21 cellular contexts compared by ENCODE assay signal in genomic region chr6:148294059-148294458, GRCh38.
"Had no signal": no experiment of that assay in that cellular context is flagged by ENCODE, and none has a peak within 500 bp of the region (broad histone marks: within the 10 kb centered on the region; RNA-seq: fewer than 3 reads in every experiment).

No MANE protein-coding gene starts in this region.

- H3K27me3 ChIP-seq: left lung, pancreas, tibial artery had no signal

- H3K27ac Mint-ChIP-seq: activated CD4-positive, alpha-beta memory T cell treated with anti-CD3 and anti-CD28 coated beads, Interleukin-2, amount 10 ng/mL, durations not matched to agents 7 days and 5 days; activated CD4-positive, alpha-beta T cell treated with anti-CD3 and anti-CD28 coated beads, Interleukin-2, amount 10 ng/mL, durations not matched to agents 24 days and 14 days; activated CD8-positive, alpha-beta memory T cell treated with anti-CD3 and anti-CD28 coated beads, Interleukin-2, amount 10 ng/mL, durations not matched to agents 7 days and 5 days; activated naive CD4-positive, alpha-beta T cell treated with anti-CD3 and anti-CD28 coated beads, Interleukin-2, amount 50 U/mL, for 24 hours; activated T-helper 1 cell treated with anti-CD3 and anti-CD28 coated beads, Interleukin-12 subunit alpha, Interleukin-12 subunit beta, Interleukin-2, Interleukin-4 antibody, amounts not matched to agents 30 ng/mL and 10 ng/mL and 1 ng/mL, durations not matched to agents 14 hours and 24 hours and 36 hours had no signal

- H3K9me3 Mint-ChIP-seq: activated CD4-positive, alpha-beta memory T cell treated with anti-CD3 and anti-CD28 coated beads, Interleukin-2, amount 10 ng/mL, durations not matched to agents 7 days and 5 days; activated CD4-positive, alpha-beta T cell treated with anti-CD3 and anti-CD28 coated beads, Interleukin-2, amount 10 ng/mL, durations not matched to agents 24 days and 14 days; activated naive CD4-positive, alpha-beta T cell treated with anti-CD3 and anti-CD28 coated beads, Interleukin-2, amount 50 U/mL, for 24 hours; activated T-helper 1 cell treated with anti-CD3 and anti-CD28 coated beads, Interleukin-12 subunit alpha, Interleukin-12 subunit beta, Interleukin-2, Interleukin-4 antibody, amounts not matched to agents 30 ng/mL and 10 ng/mL and 1 ng/mL, durations not matched to agents 14 hours and 24 hours and 36 hours; nephron had no signal

- H3K36me3 ChIP-seq: left lung, pancreas, tibial artery had no signal

- H3K4me1 Mint-ChIP-seq: activated CD4-positive, alpha-beta memory T cell treated with anti-CD3 and anti-CD28 coated beads, Interleukin-2, amount 10 ng/mL, durations not matched to agents 7 days and 5 days; activated CD4-positive, alpha-beta T cell treated with anti-CD3 and anti-CD28 coated beads, Interleukin-2, amount 10 ng/mL, durations not matched to agents 24 days and 14 days; activated CD8-positive, alpha-beta memory T cell treated with anti-CD3 and anti-CD28 coated beads, Interleukin-2, amount 10 ng/mL, durations not matched to agents 7 days and 5 days; activated naive CD4-positive, alpha-beta T cell treated with anti-CD3 and anti-CD28 coated beads, Interleukin-2, amount 50 U/mL, for 24 hours had no signal

- H3K36me3 Mint-ChIP-seq: activated CD8-positive, alpha-beta memory T cell treated with anti-CD3 and anti-CD28 coated beads, Interleukin-2, amount 10 ng/mL, durations not matched to agents 7 days and 5 days; activated naive CD4-positive, alpha-beta T cell treated with anti-CD3 and anti-CD28 coated beads, Interleukin-2, amount 50 U/mL, for 24 hours had no signal

- H3K27me3 Mint-ChIP-seq: activated CD4-positive, alpha-beta T cell treated with anti-CD3 and anti-CD28 coated beads, Interleukin-2, amount 10 ng/mL, durations not matched to agents 24 days and 14 days had no signal

- H3K27ac ChIP-seq: left lung, pancreas had no signal

- H3K4me3 Mint-ChIP-seq: activated CD4-positive, alpha-beta memory T cell treated with anti-CD3 and anti-CD28 coated beads, Interleukin-2, amount 10 ng/mL, durations not matched to agents 7 days and 5 days; activated CD4-positive, alpha-beta T cell treated with anti-CD3 and anti-CD28 coated beads, Interleukin-2, amount 10 ng/mL, durations not matched to agents 24 days and 14 days; activated CD8-positive, alpha-beta memory T cell treated with anti-CD3 and anti-CD28 coated beads, Interleukin-2, amount 10 ng/mL, durations not matched to agents 7 days and 5 days; activated naive CD4-positive, alpha-beta T cell treated with anti-CD3 and anti-CD28 coated beads, Interleukin-2, amount 50 U/mL, for 24 hours; activated T-helper 1 cell treated with anti-CD3 and anti-CD28 coated beads, Interleukin-12 subunit alpha, Interleukin-12 subunit beta, Interleukin-2, Interleukin-4 antibody, amounts not matched to agents 30 ng/mL and 10 ng/mL and 1 ng/mL, durations not matched to agents 14 hours and 24 hours and 36 hours had no signal

- H3K4me1 ChIP-seq: left lung, pancreas had no signal

- FAIRE-seq: endometrium, pancreas, urothelium cell line had no signal

- ATAC-seq: activated CD4-positive, CD25-positive, alpha-beta regulatory T cell treated with anti-CD3 and anti-CD28 coated beads, Interleukin-2, amount 50 U/mL, for 24 hours; activated CD8-positive, alpha-beta memory T cell treated with anti-CD3 and anti-CD28 coated beads, Interleukin-2, amount 10 ng/mL, durations not matched to agents 7 days and 5 days; left lung; sciatic nerve; SK-N-SH treated with all-trans-retinoic acid at 6 μM for 48 hours had no signal

- H3K4me3 ChIP-seq: left lung, pancreas, smooth muscle cell, tibial artery had no signal

- DNase-seq: activated CD4-positive, alpha-beta memory T cell treated with anti-CD3 and anti-CD28 coated beads, Interleukin-2, amount 10 ng/mL, durations not matched to agents 7 days and 5 days; activated CD4-positive, alpha-beta T cell treated with anti-CD3 and anti-CD28 coated beads, Interleukin-2, amount 10 ng/mL, durations not matched to agents 24 days and 14 days; activated CD8-positive, alpha-beta memory T cell treated with anti-CD3 and anti-CD28 coated beads, Interleukin-2, amount 10 ng/mL, durations not matched to agents 7 days and 5 days; activated gamma-delta T cell; activated T-cell treated with anti-CD3 and anti-CD28 coated beads for 4 hours; effector CD4-positive, alpha-beta T cell; left lung; mammary epithelial cell; stimulated activated CD4-positive, alpha-beta T cell treated with anti-CD3 and anti-CD28 coated beads, Interleukin-15, amount 100 ng/mL, for 24 hours; stimulated activated naive CD4-positive, alpha-beta T cell; tibial artery had no signal

- H3K9me3 ChIP-seq: left lung, pancreas, tibial artery had no signal
